18 cellular contexts compared by ENCODE assay signal in genomic region chr19:32744555-32745325, GRCh38.
"Had no signal": no experiment of that assay in that cellular context is flagged by ENCODE, and none has a peak within 500 bp of the region (broad histone marks: within the 10 kb centered on the region; RNA-seq: fewer than 3 reads in every experiment).

No MANE protein-coding gene starts in this region.

- H3K36me3 ChIP-seq: esophagus muscularis mucosa, gastrocnemius medialis, heart right ventricle, right lobe of liver, suprapubic skin, tibial artery had no signal

- H3K27me3 ChIP-seq: right lobe of liver had no signal

- H3K9ac ChIP-seq: parathyroid adenoma had no signal

- H2AFZ ChIP-seq: parathyroid adenoma had no signal

- H3K4me1 Mint-ChIP-seq: neural crest cell had no signal

- H3K79me2 ChIP-seq: parathyroid adenoma had no signal

- H3K9me3 Mint-ChIP-seq: naive thymus-derived CD8-positive, alpha-beta T cell; neural crest cell; stimulated activated effector memory CD8-positive, alpha-beta T cell treated with anti-CD3 and anti-CD28 coated beads, Interleukin-12 subunit alpha, Interleukin-12 subunit beta, amount 100 ng/mL, for 72 hours had no signal

- DNase-seq: gastrocnemius medialis; heart right ventricle; hypothalamus; kidney glomerular epithelial cell; mucosa of descending colon; psoas muscle; retina; right lobe of liver; stimulated activated CD4-positive, alpha-beta T cell treated with anti-CD3 and anti-CD28 coated beads, Interleukin-4, amount 100 ng/mL, for 1 hour; stimulated activated CD8-positive, alpha-beta memory T cell treated with anti-CD3 and anti-CD28 coated beads, Interleukin-4, amount 100 ng/mL, for 48 hours; stimulated activated naive CD8-positive, alpha-beta T cell treated with anti-CD3 and anti-CD28 coated beads, Interleukin-15, Interleukin-2, amounts not matched to agents 100 U/mL and 50 U/mL, for 24 hours; tibial artery had no signal

- H3K4me1 ChIP-seq: esophagus muscularis mucosa, gastrocnemius medialis, heart right ventricle, parathyroid adenoma, psoas muscle, right lobe of liver, suprapubic skin, tibial artery had no signal

- H3K4me3 Mint-ChIP-seq: naive thymus-derived CD8-positive, alpha-beta T cell; neural crest cell; stimulated activated effector memory CD8-positive, alpha-beta T cell treated with anti-CD3 and anti-CD28 coated beads, Interleukin-12 subunit alpha, Interleukin-12 subunit beta, amount 100 ng/mL, for 72 hours had no signal

- H3K4me3 ChIP-seq: esophagus muscularis mucosa, gastrocnemius medialis, heart right ventricle, mucosa of descending colon, psoas muscle, right lobe of liver, suprapubic skin, tibial artery had no signal

- H3K36me3 Mint-ChIP-seq: naive thymus-derived CD8-positive, alpha-beta T cell; stimulated activated effector memory CD8-positive, alpha-beta T cell treated with anti-CD3 and anti-CD28 coated beads, Interleukin-12 subunit alpha, Interleukin-12 subunit beta, amount 100 ng/mL, for 72 hours had no signal

- H3K27ac ChIP-seq: esophagus muscularis mucosa, gastrocnemius medialis, heart right ventricle, parathyroid adenoma, psoas muscle, right lobe of liver, suprapubic skin, tibial artery had no signal

- H3K9me3 ChIP-seq: esophagus muscularis mucosa, gastrocnemius medialis, heart right ventricle, mucosa of descending colon, psoas muscle, right lobe of liver, suprapubic skin, tibial artery had no signal

- ATAC-seq: gastrocnemius medialis; heart right ventricle; mucosa of descending colon; psoas muscle; stimulated activated naive CD8-positive, alpha-beta T cell treated with anti-CD3 and anti-CD28 coated beads, Interleukin-15, Interleukin-2, amounts not matched to agents 100 U/mL and 50 U/mL, for 24 hours had no signal

- H3K27ac Mint-ChIP-seq: stimulated activated effector memory CD8-positive, alpha-beta T cell treated with anti-CD3 and anti-CD28 coated beads, Interleukin-12 subunit alpha, Interleukin-12 subunit beta, amount 100 ng/mL, for 72 hours had no signal
